ENCODE assay signal across 11 cellular contexts in genomic region chr22:35425971-35426800, GRCh38. TPM values are rescaled to one million over a fixed set of nuclear protein-coding genes. Genes with fewer than 3 reads are reported as not detected.
A peak's percentile ranks its signal among the peaks of the same experiment; 100 is the strongest.
DNase-seq lines count a peak whose midpoint lies in the region; ATAC-seq and TF ChIP-seq lines count a peak whose summit lies in the region.
"Had no signal": no experiment of that assay in that cellular context is flagged by ENCODE, and none has a peak within 500 bp of the region (broad histone marks: within the 10 kb centered on the region; RNA-seq: fewer than 3 reads in every experiment).

No MANE protein-coding gene starts in this region.

- POLR2A ChIA-PET in CD4-positive, alpha-beta memory T cell (lab: Charles Lee; ENCODE audit: partially characterized antibody), result no interaction called here

- H3K4me1 Mint-ChIP-seq in CD4-positive, alpha-beta memory T cell, result peaks cover 0 to 11% (median 3%) of the 10 kb centered on the region in 4 donors

- H3K27me3 ChIP-seq in CD4-positive, alpha-beta memory T cell (ENCODE audit: insufficient read depth, low read length), result no peaks in the 10 kb centered on the region
- H3K27me3 ChIP-seq in HAP-1 (ENCODE audit: low read depth) (no peaks in the 10 kb centered on the region), WERI-Rb-1 (ENCODE audit: insufficient read depth, low read depth, severe bottlenecking) (no peaks in the 10 kb centered on the region)

- in situ Hi-C loops in HAP-1 (cut with MboI; ENCODE audit: low sequenced_read_pairs), result no loop called here

- H3K4me3 ChIP-seq in CD4-positive, alpha-beta memory T cell (ENCODE audit: low read length in 2 of 2), result no peak overlapping the region
- no peak overlapping the region for H3K4me3 ChIP-seq in HAP-1
- H3K4me3 ChIP-seq in WERI-Rb-1 (ENCODE audit: low read depth, low read length), result no peak overlapping the region

- ATAC-seq in left lobe of liver, result no peak
- ATAC-seq: esophagus mucosa had no signal

- H3K36me3 ChIP-seq in CD4-positive, alpha-beta memory T cell (ENCODE audit: insufficient read depth, low read length), result peaks cover 13% of the 10 kb centered on the region
- H3K36me3 ChIP-seq in HAP-1 (replicated peaks), result peaks cover 77% of the 10 kb centered on the region
- peaks cover 55% of the 10 kb centered on the region for H3K36me3 ChIP-seq in WERI-Rb-1

- no peak for DNase-seq in CD4-positive, alpha-beta memory T cell
- peak; percentile 25 to 64 for DNase-seq in HAP-1 (ENCODE audit: low spot score in 2 of 2)
- peak; percentile 40 for DNase-seq in WERI-Rb-1
- DNase-seq in left kidney (ENCODE audit: low read depth, low spot score), result peak; percentile 44
- no peak for DNase-seq in LoVo (ENCODE audit: low spot score)
- DNase-seq in activated gamma-delta T cell treated with Interleukin-2 at 50 U/mL for 16 hours, result no peak
- DNase-seq in DMS114 treated with DMSO at 0.1 percent for 48 hours (lab: John Stamatoyannopoulos, UW; ENCODE audit: unreplicated experiment), result no peak
- no peak for DNase-seq in left lobe of liver (ENCODE audit: low spot score)
- DNase-seq: activated T-cell treated with anti-CD3 and anti-CD28 coated beads for 4 hours, naive B cell had no signal

- CTCF ChIA-PET in CD4-positive, alpha-beta memory T cell (lab: Charles Lee; ENCODE audit: partially characterized antibody), result no interaction called here

- H3K9me3 Mint-ChIP-seq in CD4-positive, alpha-beta memory T cell, result no peaks in the 10 kb centered on the region
- H3K9me3 Mint-ChIP-seq: naive B cell had no signal

- H3K4me3 Mint-ChIP-seq in CD4-positive, alpha-beta memory T cell, result no peak overlapping the region

- H3K27ac ChIP-seq in CD4-positive, alpha-beta memory T cell (ENCODE audit: low read depth, low read length), result no peak overlapping the region
- H3K27ac ChIP-seq in WERI-Rb-1, result no peak overlapping the region

- H3K27ac Mint-ChIP-seq in CD4-positive, alpha-beta memory T cell, result peak overlapping the region in 6 of 7 donors; percentile 52 to 88 (median 63)

- intact Hi-C loops in CD4-positive, alpha-beta memory T cell (cut with micrococcal nuclease), result no loop called here

- no peaks in the 10 kb centered on the region for H3K4me1 ChIP-seq in CD4-positive, alpha-beta memory T cell (ENCODE audit: insufficient read depth, low read length)
- H3K4me1 ChIP-seq in HAP-1, result peaks cover 5% of the 10 kb centered on the region

- no peak for TF ChIP-seq CTCF in WERI-Rb-1 (IDR thresholded peaks at IDR 0.05; ENCODE audit: low read depth, low read length)

- H3K27me3 Mint-ChIP-seq in CD4-positive, alpha-beta memory T cell, result no peaks in the 10 kb centered on the region
- H3K27me3 Mint-ChIP-seq: naive B cell had no signal

- peaks cover 33 to 50% of the 10 kb centered on the region in 2 donors for H3K36me3 Mint-ChIP-seq in CD4-positive, alpha-beta memory T cell

- H3K9me3 ChIP-seq in CD4-positive, alpha-beta memory T cell (ENCODE audit: control insufficient read depth in 1 of 2, low read length in 2 of 2), result no peaks in the 10 kb centered on the region
- H3K9me3 ChIP-seq in HAP-1, result no peaks in the 10 kb centered on the region
- H3K9me3 ChIP-seq in WERI-Rb-1 (ENCODE audit: severe bottlenecking), result no peaks in the 10 kb centered on the region

RNA-seq across cellular contexts. Expression of gene MCM5, which starts 26.2 kb away (rescaled TPM):
- total RNA-seq in CD4-positive, alpha-beta memory T cell, result 10 to 100 TPM; 48.5 to 58.1 TPM
- polyA plus RNA-seq in CD4-positive, alpha-beta memory T cell, result 10 to 100 TPM; 22.0 to 26.9 TPM
- total RNA-seq in left lobe of liver, result 9.1 TPM

RNA-seq across cellular contexts. Expression of gene HMOX1, which starts 45.3 kb away (rescaled TPM):
- 1 to 10 TPM; 7.7 to 8.3 TPM for total RNA-seq in CD4-positive, alpha-beta memory T cell
- under 1 TPM in 1 of 2 donors, not detected in 1; 0.20 TPM for polyA plus RNA-seq in CD4-positive, alpha-beta memory T cell
- total RNA-seq in left lobe of liver, result 35.9 TPM

Comparison
In these comparisons a context has a peak if more than half of its experiments do, and no peak if none do; other contexts are left out.
1. DNase-seq: peak in HAP-1 (2 of 2), WERI-Rb-1 (single experiment) and left kidney (single experiment); none in CD4-positive, alpha-beta memory T cell (0 of 5), LoVo (single experiment), activated gamma-delta T cell treated with Interleukin-2 at 50 U/mL for 16 hours (single experiment), DMS114 treated with DMSO at 0.1 percent for 48 hours (single experiment) and left lobe of liver (single experiment).